Comparison of ENCODE assay signal across 9 cellular contexts in the genomic region with DNA sequence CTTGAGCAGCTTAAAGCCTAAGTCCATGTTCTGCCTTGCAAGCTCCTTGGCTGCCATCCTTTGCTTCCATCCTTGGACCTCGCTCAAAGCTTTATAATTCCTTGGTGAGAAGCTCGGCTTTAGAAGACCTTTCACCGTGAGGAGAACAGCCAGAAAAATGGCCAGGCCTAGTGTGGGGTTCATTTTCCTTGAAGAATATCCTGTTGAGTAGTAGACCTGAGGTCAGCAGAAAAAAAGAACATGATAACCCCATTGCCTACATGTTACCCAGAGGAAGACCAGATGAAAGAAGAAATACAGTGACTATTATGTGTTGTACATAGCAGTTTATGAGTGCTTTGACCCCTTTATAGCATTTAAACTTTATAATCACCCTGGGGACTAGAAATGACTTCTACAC. TPM values are rescaled to one million over a fixed set of nuclear protein-coding genes. Genes with fewer than 3 reads are reported as not detected.
"Had no signal": no experiment of that assay in that cellular context is flagged by ENCODE, and none has a peak within 500 bp of the region (broad histone marks: within the 10 kb centered on the region; RNA-seq: fewer than 3 reads in every experiment).

No MANE protein-coding gene starts in this region.

- FAIRE-seq: G401.6, GM12878, GM12891, GM12892, GM18507, GM19239 had no signal

- H3K4me3 ChIP-seq: GM12878 had no signal

- DNase-seq: GDM1, GF-D8 had no signal

- ATAC-seq: GM12878 had no signal

RNA-seq across cellular contexts. Expression of a gene that starts 11.1 kb away (rescaled TPM):
- total RNA-seq: G401, GM12878 had no signal
- polyA plus RNA-seq: GM12878 had no signal

RNA-seq across cellular contexts. Expression of a gene that starts 22.2 kb away (rescaled TPM):
- total RNA-seq: G401, GM12878 had no signal

RNA-seq across cellular contexts. Expression of a gene that starts 45.6 kb away (rescaled TPM):
- total RNA-seq: G401, GM12878 had no signal
